Comparison of ENCODE assay signal across 8 cellular contexts in the genomic region with DNA sequence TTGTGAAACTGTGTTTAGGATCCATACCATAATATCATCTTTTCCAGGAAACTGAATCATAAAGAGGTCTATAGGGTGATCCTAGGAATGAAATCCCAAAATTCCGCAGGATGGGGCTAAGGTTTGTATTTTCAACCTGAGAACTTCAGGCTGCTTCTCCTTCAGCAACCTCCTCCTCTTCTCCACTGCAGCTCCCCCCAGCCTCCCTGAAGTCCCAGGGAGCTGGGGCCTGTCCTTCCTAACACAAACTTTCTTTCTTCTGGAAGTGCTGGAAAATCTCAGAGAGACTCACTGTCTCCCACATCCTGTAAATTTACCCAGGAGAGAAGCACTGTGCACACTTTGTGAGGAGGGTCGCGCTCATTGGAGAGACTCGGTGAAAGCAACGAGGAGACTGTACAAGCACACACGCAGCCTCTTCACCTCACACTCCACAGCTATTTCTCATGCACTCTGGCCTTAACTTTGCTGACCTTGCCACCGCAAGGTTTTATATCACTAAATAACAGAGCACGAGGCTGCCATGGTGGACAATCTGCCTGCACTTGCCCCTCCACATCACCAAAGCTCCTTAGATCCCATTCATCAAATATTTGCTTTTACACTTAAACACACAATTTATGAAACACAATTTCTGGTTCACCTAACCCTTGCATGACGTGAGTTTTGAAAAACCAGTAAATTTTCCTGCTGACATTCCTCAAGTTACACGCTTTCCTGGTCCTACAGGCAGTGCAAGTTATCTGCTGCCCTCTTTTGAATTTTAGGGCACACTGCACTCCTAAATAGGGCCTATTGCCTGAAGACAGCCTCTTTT. TPM values are rescaled to one million over a fixed set of nuclear protein-coding genes. Genes with fewer than 3 reads are reported as not detected.
A peak's percentile ranks its signal among the peaks of the same experiment; 100 is the strongest.
DNase-seq lines count a peak whose midpoint lies in the region; ATAC-seq and TF ChIP-seq lines count a peak whose summit lies in the region.

No MANE protein-coding gene starts in this region.

- intact Hi-C loops in body of pancreas (cut with DNase I): loop anchor here (10.0 kb wide), 1 partner anchor 857 kb away; no protein-coding TSS in a partner anchor
- intact Hi-C loops in stomach (cut with DNase I; ENCODE audit: low total_unique reads): no loop called here

- TF ChIP-seq POLR2A in body of pancreas (IDR thresholded peaks at IDR 0.05) (no peak), stomach (IDR thresholded peaks at IDR 0.05) (no peak)

- H3K27me3 ChIP-seq in body of pancreas (no peaks in the 10 kb centered on the region), iPS-18a (ENCODE audit: control insufficient read depth, insufficient read depth, low read length) (no peaks in the 10 kb centered on the region), stomach (no peaks in the 10 kb centered on the region)

- H3K9ac ChIP-seq in iPS-18a (ENCODE audit: low read length): peak overlapping the region; percentile 9

- DNase-seq in D341Med (ENCODE audit: low spot score) (peak; percentile 80), NCI-H2196 treated with DMSO at 0.1 percent for 48 hours (lab: John Stamatoyannopoulos, UW; ENCODE audit: unreplicated experiment) (peak; percentile 89), body of pancreas (peak; percentile 39 to 76 (median 52)), stomach (no peak)
- DNase-seq in activated CD8-positive, alpha-beta memory T cell treated with anti-CD3 and anti-CD28 coated beads, Interleukin-2, amount 50 U/mL, for 48 hours: no peak

- H3K4me3 ChIP-seq in body of pancreas: no peak overlapping the region
- H3K4me3 ChIP-seq in iPS-18a (ENCODE audit: low read length): no peak overlapping the region
- H3K4me3 ChIP-seq in stomach: peak overlapping the region in 1 of 4 donors; percentile 7

- H3K36me3 ChIP-seq in body of pancreas (replicated peaks in 1 of 2; ENCODE audit: insufficient read depth in 1 of 2, low read depth in 2 of 2): no peaks in the 10 kb centered on the region
- no peaks in the 10 kb centered on the region for H3K36me3 ChIP-seq in iPS-18a (ENCODE audit: control insufficient read depth, low read depth, low read length)
- no peaks in the 10 kb centered on the region for H3K36me3 ChIP-seq in stomach

- 28 to 31% methylated on average over 10 of the region's 10 CpGs for WGBS in body of pancreas, 2 donors
- 18 to 37% (median 24%) methylated on average over 10 of the region's 10 CpGs for WGBS in stomach, 5 donors

- TF ChIP-seq CTCF in body of pancreas (IDR thresholded peaks at IDR 0.05): peak; percentile 82 to 97 (median 89)
- peak in 5 of 7 experiments; percentile 61 to 86 (median 84) for TF ChIP-seq CTCF in stomach (IDR thresholded peaks at IDR 0.05)

- no peak for TF ChIP-seq EP300 in stomach (IDR thresholded peaks at IDR 0.05)

- H3K9me3 ChIP-seq in body of pancreas: no peaks in the 10 kb centered on the region
- H3K9me3 ChIP-seq in iPS-18a (ENCODE audit: control insufficient read depth, low read depth, low read length): no peaks in the 10 kb centered on the region
- H3K9me3 ChIP-seq in stomach: no peaks in the 10 kb centered on the region

- H3K4me1 ChIP-seq in body of pancreas: peaks cover 6% of the 10 kb centered on the region
- peaks cover 8% of the 10 kb centered on the region for H3K4me1 ChIP-seq in iPS-18a (ENCODE audit: control insufficient read depth, low read depth, low read length)
- peaks cover 4 to 30% (median 16%) of the 10 kb centered on the region in 4 donors for H3K4me1 ChIP-seq in stomach

- H3K27ac ChIP-seq in body of pancreas (peak overlapping the region in 3 of 4 donors; percentile 25 to 46 (median 44)), iPS-18a (ENCODE audit: low read length) (no peak overlapping the region), stomach (peak overlapping the region in 4 of 5 donors; percentile 12 to 67 (median 64))

- ATAC-seq in HG02798 (IDR thresholded peaks at IDR 0.05; ENCODE audit: poor library complexity, unreplicated experiment) (peak; percentile 40), body of pancreas (peak; percentile 97), HG02588 (IDR thresholded peaks at IDR 0.05; ENCODE audit: unreplicated experiment) (no peak)

RNA-seq across cellular contexts. Expression of a gene that starts 14.3 kb away (rescaled TPM):
- total RNA-seq in body of pancreas (10 to 100 TPM; 53.7 to 72.5 TPM), stomach (10 to 100 TPM in 3 of 5 donors, 1 to 10 TPM in 1, not detected in 1; 5.3 to 86.5 (median 22.8) TPM)
- polyA plus RNA-seq in stomach: 10 to 100 TPM in 2 of 3 donors, 1 to 10 TPM in 1; 7.4 to 18.8 (median 18.2) TPM

Comparison
In these comparisons a context has a peak if more than half of its experiments do, and no peak if none do; other contexts are left out.
1. DNase-seq: peak in D341Med (single experiment), NCI-H2196 treated with DMSO at 0.1 percent for 48 hours (single experiment) and body of pancreas (4 of 4); none in stomach (single experiment) and activated CD8-positive, alpha-beta memory T cell treated with anti-CD3 and anti-CD28 coated beads, Interleukin-2, amount 50 U/mL, for 48 hours (single experiment).